20 cellular contexts compared by ENCODE assay signal in the genomic region with DNA sequence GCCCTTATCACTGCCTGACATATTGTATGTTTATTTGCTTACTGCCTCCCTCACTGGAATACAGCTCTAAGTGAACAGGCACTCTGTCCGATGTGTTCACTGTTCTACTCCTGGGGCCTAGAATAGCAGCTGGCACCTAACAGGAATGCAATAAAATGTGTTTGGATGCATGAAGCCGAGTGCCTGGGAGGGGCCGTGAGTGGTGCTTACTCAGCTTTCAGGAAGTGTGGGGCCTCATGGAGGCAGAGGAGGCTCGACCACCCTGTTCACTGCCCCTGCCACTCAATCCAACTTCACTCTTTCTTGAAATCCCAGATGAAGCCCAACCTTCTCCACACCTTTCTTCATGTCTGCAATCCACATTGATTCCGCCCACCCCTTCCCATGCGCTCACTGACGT.
"Had no signal": no experiment of that assay in that cellular context is flagged by ENCODE, and none has a peak within 500 bp of the region (broad histone marks: within the 10 kb centered on the region; RNA-seq: fewer than 3 reads in every experiment).

No MANE protein-coding gene starts in this region.

- DNase-seq: activated CD8-positive, alpha-beta memory T cell treated with anti-CD3 and anti-CD28 coated beads for 24 hours; activated CD8-positive, alpha-beta memory T cell treated with anti-CD3 and anti-CD28 coated beads, Interleukin-2, amount 50 U/mL, for 4 hours; activated naive CD4-positive, alpha-beta T cell; activated T-cell treated with anti-CD3 and anti-CD28 coated beads, Interleukin-2, amount 50 U/mL, for 4 hours; colonic mucosa; esophagus squamous epithelium; immature natural killer cell; kidney glomerular epithelial cell; midbrain; natural killer cell; sigmoid colon; stimulated activated CD4-positive, alpha-beta T cell treated with anti-CD3 and anti-CD28 coated beads, Interleukin-2, amount 100 ng/mL, for 48 hours; stimulated activated CD8-positive, alpha-beta memory T cell treated with anti-CD3 and anti-CD28 coated beads, Interleukin-4, amount 100 ng/mL, for 48 hours; stimulated activated naive B cell treated with anti-CD40 and anti-IgM and Interleukin-4, amounts not matched to agents 10 μg/mL and 1 μg/mL and 100 μg/mL, for 72 hours; T-helper 9 cell; transverse colon; uterus had no signal

- H3K9me3 ChIP-seq: colonic mucosa had no signal

- H3K27ac Mint-ChIP-seq: activated naive CD8-positive, alpha-beta T cell; activated T-helper 2 cell treated with anti-CD3 and anti-CD28 coated beads, Interferon-gamma antibody, Interleukin-2, Interleukin-4, amounts not matched to agents 10 μg/mL and 5 μg/mL and 100 μg/mL, durations not matched to agents 14 hours and 24 hours and 36 hours; immature natural killer cell; stimulated activated naive B cell treated with anti-CD40 and anti-IgM and Interleukin-4, amounts not matched to agents 10 μg/mL and 1 μg/mL and 100 μg/mL, for 72 hours had no signal

- H3K27ac ChIP-seq: colonic mucosa, esophagus squamous epithelium, transverse colon had no signal

- H3K4me1 Mint-ChIP-seq: immature natural killer cell had no signal

- H3K27me3 ChIP-seq: colonic mucosa, dorsolateral prefrontal cortex, esophagus squamous epithelium, sigmoid colon, transverse colon, uterus had no signal

- ATAC-seq: activated T-cell treated with anti-CD3 and anti-CD28 coated beads, Interleukin-2, amount 50 U/mL, for 4 hours; natural killer cell; stimulated activated naive B cell treated with anti-CD40 and anti-IgM and Interleukin-4, amounts not matched to agents 10 μg/mL and 1 μg/mL and 100 μg/mL, for 72 hours had no signal

- H3K27me3 Mint-ChIP-seq: activated naive CD8-positive, alpha-beta T cell; stimulated activated naive B cell treated with anti-CD40 and anti-IgM and Interleukin-4, amounts not matched to agents 10 μg/mL and 1 μg/mL and 100 μg/mL, for 72 hours had no signal

- H3K4me3 Mint-ChIP-seq: activated naive CD8-positive, alpha-beta T cell; activated T-cell treated with anti-CD3 and anti-CD28 coated beads, Interleukin-2, amount 50 U/mL, for 4 hours; immature natural killer cell; natural killer cell; stimulated activated naive B cell treated with anti-CD40 and anti-IgM and Interleukin-4, amounts not matched to agents 10 μg/mL and 1 μg/mL and 100 μg/mL, for 72 hours had no signal

- H3K4me1 ChIP-seq: colonic mucosa, transverse colon, uterus had no signal

- H3K36me3 ChIP-seq: uterus had no signal

- H3K4me3 ChIP-seq: colonic mucosa, dorsolateral prefrontal cortex, esophagus squamous epithelium, sigmoid colon, transverse colon, uterus had no signal
